Comparison of ENCODE assay signal across 22 cellular contexts in genomic region chr21:45200031-45200430, GRCh38.
"Had no signal": no experiment of that assay in that cellular context is flagged by ENCODE, and none has a peak within 500 bp of the region (broad histone marks: within the 10 kb centered on the region; RNA-seq: fewer than 3 reads in every experiment).

No MANE protein-coding gene starts in this region.

- H3K4me1 Mint-ChIP-seq: activated naive CD8-positive, alpha-beta T cell treated with anti-CD3 and anti-CD28 coated beads, Interleukin-2, amount 50 U/mL, for 24 hours had no signal

- H3K27ac ChIP-seq: SK-N-MC, VCaP had no signal

- H3K27ac Mint-ChIP-seq: activated naive CD8-positive, alpha-beta T cell treated with anti-CD3 and anti-CD28 coated beads, Interleukin-2, amount 50 U/mL, for 24 hours; brain had no signal

- DNase-seq: activated CD4-positive, CD25-positive, alpha-beta regulatory T cell; activated CD8-positive, alpha-beta memory T cell treated with anti-CD3 and anti-CD28 coated beads, Interleukin-2, amount 50 U/mL, for 48 hours; activated naive CD8-positive, alpha-beta T cell treated with anti-CD3 and anti-CD28 coated beads, Interleukin-2, amount 50 U/mL, for 24 hours; activated T-cell treated with anti-CD3 and anti-CD28 coated beads, Interleukin-2, amount 50 U/mL, for 1 hour; amniotic stem cell; MG63; NCI-H1105; NCI-H1436; NCI-H187; NCI-H2081; NCI-H510A treated with DMSO at 0.1 percent for 48 hours; NCI-H69; NK-92 treated with Interleukin-12 subunit alpha and Interleukin-12 subunit beta, amount 100 ng/mL, for 24 hours; OCI-M1; RPMI8226 had no signal

- H3K9me3 Mint-ChIP-seq: activated naive CD4-positive, alpha-beta T cell treated with anti-CD3 and anti-CD28 coated beads, Interleukin-2, amount 50 U/mL, for 72 hours; activated naive CD8-positive, alpha-beta T cell treated with anti-CD3 and anti-CD28 coated beads, Interleukin-2, amount 50 U/mL, for 24 hours; brain; central memory CD8-positive, alpha-beta T cell had no signal

- H3K4me3 ChIP-seq: MG63, SK-N-MC had no signal

- H3K27me3 Mint-ChIP-seq: activated naive CD8-positive, alpha-beta T cell treated with anti-CD3 and anti-CD28 coated beads, Interleukin-2, amount 50 U/mL, for 24 hours; brain; central memory CD8-positive, alpha-beta T cell had no signal

- H3K27me3 ChIP-seq: MG63 had no signal

- H3K36me3 ChIP-seq: MG63 had no signal

- H3K4me3 Mint-ChIP-seq: activated naive CD8-positive, alpha-beta T cell treated with anti-CD3 and anti-CD28 coated beads, Interleukin-2, amount 50 U/mL, for 24 hours; brain; central memory CD8-positive, alpha-beta T cell had no signal

- H3K9me3 ChIP-seq: MG63 had no signal

- ATAC-seq: activated naive CD4-positive, alpha-beta T cell treated with anti-CD3 and anti-CD28 coated beads, Interleukin-2, amount 50 U/mL, for 72 hours; activated naive CD8-positive, alpha-beta T cell treated with anti-CD3 and anti-CD28 coated beads, Interleukin-2, amount 50 U/mL, for 24 hours; Panc1; Right ventricle myocardium inferior had no signal
